37 cellular contexts compared by ENCODE assay signal in genomic region chr2:190450363-190450762, GRCh38. TPM values are rescaled to one million over a fixed set of nuclear protein-coding genes. Genes with fewer than 3 reads are reported as not detected.
DNase-seq lines count a peak whose midpoint lies in the region; ATAC-seq, FAIRE-seq and TF ChIP-seq lines count a peak whose summit lies in the region.
"Had no signal": no experiment of that assay in that cellular context is flagged by ENCODE, and none has a peak within 500 bp of the region (broad histone marks: within the 10 kb centered on the region; RNA-seq: fewer than 3 reads in every experiment).

No MANE protein-coding gene starts in this region.

- no peak overlapping the region for H2BK12ac ChIP-seq in H1 (ENCODE audit: low read depth, low read length)

- no peak overlapping the region for H3K23ac ChIP-seq in H1 (ENCODE audit: insufficient read length)
- no peak overlapping the region for H3K23ac ChIP-seq in mesendoderm (ENCODE audit: low read length)

- H3K9me3 ChIP-seq in HEK293 (ENCODE audit: control insufficient read depth, insufficient read depth, low read depth, low read length) (no peaks in the 10 kb centered on the region), T-helper 17 cell (ENCODE audit: control insufficient read depth, low read length, poor library complexity, severe bottlenecking) (no peaks in the 10 kb centered on the region), H1 (ENCODE audit: insufficient read depth in 2 of 2, low read depth in 1 of 2, low read length in 1 of 2) (no peaks in the 10 kb centered on the region)
- H3K9me3 ChIP-seq: A549; BE2C; BLaER1; BLaER1 treated with 17β-estradiol and CSF1 and Interleukin-3, amounts not matched to agents 10 nM and 100 nM; Caco-2 had no signal

- no peak overlapping the region for H2BK20ac ChIP-seq in H1 (ENCODE audit: low read length)

- H3K27ac ChIP-seq in HEK293 (ENCODE audit: extremely low read depth, low read depth, low read length) (no peak overlapping the region), H1 (ENCODE audit: low read depth, low read length) (no peak overlapping the region), mesendoderm (ENCODE audit: low read depth, low read length) (no peak overlapping the region), coronary artery (no peak overlapping the region)
- H3K27ac ChIP-seq: 22Rv1, A549, BLaER1, C4-2B had no signal

- H3K4ac ChIP-seq in H1 (replicated peaks; ENCODE audit: insufficient read length, low read depth, low read length), result no peak overlapping the region
- no peak overlapping the region for H3K4ac ChIP-seq in mesendoderm (ENCODE audit: low read depth, low read length)

- POLR2A ChIA-PET in HEK293 (lab: Yijun Ruan, JAX), result no interaction called here
- POLR2A ChIA-PET in H1 (lab: Charles Lee; ENCODE audit: partially characterized antibody), result no interaction called here

- H3K79me2 ChIP-seq in H1 (ENCODE audit: control insufficient read depth in 1 of 2, insufficient read depth in 2 of 2, low read length in 2 of 2) (no peaks in the 10 kb centered on the region), mesendoderm (ENCODE audit: control insufficient read depth, insufficient read depth, low read length) (no peaks in the 10 kb centered on the region)

- TF ChIP-seq EP300 in H1 (IDR thresholded peaks at IDR 0.05; ENCODE audit: borderline replicate concordance in 1 of 2, low read depth in 2 of 2, low read length in 2 of 2), result no peak

- no peak for TF ChIP-seq POLR2A in H1 (IDR thresholded peaks at IDR 0.05; ENCODE audit: control extremely low read depth in 1 of 2, low read depth in 2 of 2, low read length in 2 of 2)

- H4K20me1 ChIP-seq in H1 (replicated peaks in 1 of 2; ENCODE audit: control insufficient read depth in 1 of 2, insufficient read depth in 2 of 2, low read length in 2 of 2), result peaks cover 0 to 2% of the 10 kb centered on the region in 2 experiments
- H4K20me1 ChIP-seq: BLaER1; BLaER1 treated with 17β-estradiol and CSF1 and Interleukin-3, amounts not matched to agents 10 nM and 100 nM had no signal

- H3K27me3 Mint-ChIP-seq in T-helper 17 cell, result no peaks in the 10 kb centered on the region
- no peaks in the 10 kb centered on the region for H3K27me3 Mint-ChIP-seq in activated T-cell treated with anti-CD3 and anti-CD28 coated beads, Interleukin-2, amount 50 U/mL, for 24 hours
- H3K27me3 Mint-ChIP-seq: B cell; CD4-positive, alpha-beta memory T cell; CD4-positive, alpha-beta T cell; CD4-positive, CD25-positive, alpha-beta regulatory T cell; CD8-positive, alpha-beta memory T cell had no signal

- H3K56ac ChIP-seq in H1 (replicated peaks; ENCODE audit: insufficient read length, low read depth, low read length) (no peak overlapping the region), mesendoderm (ENCODE audit: low read length) (no peak overlapping the region)

- H3K36me3 ChIP-seq in HEK293 (ENCODE audit: control insufficient read depth in 2 of 2, insufficient read depth in 1 of 2, low read length in 2 of 2) (no peaks in the 10 kb centered on the region), H1 (ENCODE audit: control insufficient read depth in 2 of 4, insufficient read depth in 4 of 4, low read length in 3 of 4) (no peaks in the 10 kb centered on the region), mesendoderm (ENCODE audit: control insufficient read depth, insufficient read depth, low read length) (no peaks in the 10 kb centered on the region)
- H3K36me3 ChIP-seq: BE2C; BLaER1; BLaER1 treated with 17β-estradiol and CSF1 and Interleukin-3, amounts not matched to agents 10 nM and 100 nM had no signal

- no peaks in the 10 kb centered on the region for H3K79me1 ChIP-seq in H1 (ENCODE audit: low read depth, low read length)
- H3K79me1 ChIP-seq in mesendoderm (ENCODE audit: low read length), result no peaks in the 10 kb centered on the region

- H3K4me2 ChIP-seq in H1 (ENCODE audit: insufficient read depth in 1 of 2, low read depth in 2 of 2, low read length in 2 of 2) (no peak overlapping the region), mesendoderm (ENCODE audit: low read length) (no peak overlapping the region)
- H3K4me2 ChIP-seq: A549, BLaER1 had no signal

- no peak for DNase-seq in T-helper 17 cell
- DNase-seq in H1 (ENCODE audit: low read depth in 1 of 2, low spot score in 2 of 2), result no peak
- DNase-seq in mesendoderm, result peak; percentile 18
- DNase-seq in coronary artery (ENCODE audit: low spot score), result no peak
- no peak for DNase-seq in activated T-cell treated with anti-CD3 and anti-CD28 coated beads, Interleukin-2, amount 50 U/mL, for 24 hours
- DNase-seq: 8988T; ACHN; AML-193; BE2C; C1 segment of cervical spinal cord; Caco-2; Calu3; CD4-positive, alpha-beta memory T cell; CD4-positive, alpha-beta T cell; CD4-positive, CD25-positive, alpha-beta regulatory T cell; CD8-positive, alpha-beta memory T cell; CD8-positive, alpha-beta T cell; COR-L47; DMS 273 treated with DMSO at 0.1 percent for 48 hours; DMS153; DMS53; DMS79; DMS79 treated with DMSO at 0.1 percent for 48 hours; DND-41; EL had no signal

- H3K4me3 Mint-ChIP-seq in T-helper 17 cell, result no peak overlapping the region
- H3K4me3 Mint-ChIP-seq in activated T-cell treated with anti-CD3 and anti-CD28 coated beads, Interleukin-2, amount 50 U/mL, for 24 hours, result no peak overlapping the region
- H3K4me3 Mint-ChIP-seq: B cell; CD14-positive monocyte; CD4-positive, alpha-beta memory T cell; CD4-positive, alpha-beta T cell; CD4-positive, CD25-positive, alpha-beta regulatory T cell; CD8-positive, alpha-beta memory T cell; CD8-positive, alpha-beta T cell had no signal

- H3K23me2 ChIP-seq in H1 (ENCODE audit: low read depth, low read length), result no peaks in the 10 kb centered on the region

- H3K18ac ChIP-seq in H1 (ENCODE audit: extremely low read depth, low read length) (no peak overlapping the region), mesendoderm (ENCODE audit: low read length) (no peak overlapping the region)

- CTCF ChIA-PET in HEK293 (lab: Yijun Ruan, JAX), result interaction anchor here (0.7 kb wide), 1 partner anchor 99 kb away, joined by 3 read pairs; no protein-coding TSS in a partner anchor
- CTCF ChIA-PET in H1 (lab: Charles Lee; ENCODE audit: partially characterized antibody), result interaction anchor here (1.0 to 1.2 kb wide), 4 partner anchors 9 to 13 kb away, joined by 3 to 4 read pairs (median 3); no protein-coding TSS in a partner anchor

- no peak for ATAC-seq in T-helper 17 cell
- ATAC-seq in GM18858 (IDR thresholded peaks at IDR 0.05; ENCODE audit: unreplicated experiment), result no peak
- no peak for ATAC-seq in HG03442 (IDR thresholded peaks at IDR 0.05; ENCODE audit: unreplicated experiment)
- ATAC-seq: A549; CD8-positive, alpha-beta T cell had no signal

- peak overlapping the region; percentile 47 for H3K27ac Mint-ChIP-seq in T-helper 17 cell
- no peak overlapping the region for H3K27ac Mint-ChIP-seq in activated T-cell treated with anti-CD3 and anti-CD28 coated beads, Interleukin-2, amount 50 U/mL, for 24 hours
- H3K27ac Mint-ChIP-seq: B cell; CD14-positive monocyte; CD4-positive, alpha-beta T cell; CD4-positive, CD25-positive, alpha-beta regulatory T cell had no signal

- H4K5ac ChIP-seq in H1 (ENCODE audit: insufficient read length, low read depth, low read length) (no peak overlapping the region), mesendoderm (ENCODE audit: low read length) (no peak overlapping the region)

- peaks cover 2% of the 10 kb centered on the region for H3K36me3 Mint-ChIP-seq in T-helper 17 cell (ENCODE audit: low read depth)
- H3K36me3 Mint-ChIP-seq in activated T-cell treated with anti-CD3 and anti-CD28 coated beads, Interleukin-2, amount 50 U/mL, for 24 hours (ENCODE audit: low read depth), result peaks cover 28% of the 10 kb centered on the region

- H3K4me3 ChIP-seq in HEK293 (ENCODE audit: low read depth, low read length) (no peak overlapping the region), H1 (ENCODE audit: extremely low read depth in 1 of 4, insufficient read depth in 2 of 4, low read depth in 3 of 4, low read length in 4 of 4) (no peak overlapping the region), mesendoderm (ENCODE audit: low read length) (no peak overlapping the region), coronary artery (no peak overlapping the region)
- H3K4me3 ChIP-seq: A549; BLaER1; BLaER1 treated with 17β-estradiol and CSF1 and Interleukin-3, amounts not matched to agents 10 nM and 100 nM had no signal

- H4K91ac ChIP-seq in H1 (replicated peaks; ENCODE audit: insufficient read length, low read length), result no peak overlapping the region

- WGBS in H1 (ENCODE audit: extremely low coverage in 1 of 2, insufficient coverage in 1 of 2, insufficient read length in 1 of 2, insufficient replicate concordance in 2 of 2, low coverage in 1 of 2, low lambda C conversion rate in 2 of 2, missing lambda C conversion rate in 1 of 2), 2 experiments, result 87% methylated on average over 2 of the region's 2 CpGs; no CpG with 5 or more reads in 1 of the 2 experiments
- WGBS in mesendoderm (ENCODE audit: extremely low coverage, insufficient coverage, low lambda C conversion rate), result no CpG with 5 or more reads among the region's 2 CpGs

- H2AK5ac ChIP-seq in H1 (ENCODE audit: low read depth, low read length) (no peak overlapping the region), mesendoderm (ENCODE audit: low read length) (no peak overlapping the region)

- no peak overlapping the region for H4K8ac ChIP-seq in H1 (ENCODE audit: extremely low read depth, insufficient read depth, low read length)
- no peak overlapping the region for H4K8ac ChIP-seq in mesendoderm (ENCODE audit: low read depth, low read length)

- no peaks in the 10 kb centered on the region for H3K4me1 ChIP-seq in HEK293 (ENCODE audit: control insufficient read depth, insufficient read depth, low read length)
- no peaks in the 10 kb centered on the region for H3K4me1 ChIP-seq in H1 (replicated peaks in 1 of 4; ENCODE audit: control insufficient read depth in 3 of 4, insufficient read depth in 4 of 4, low read length in 3 of 4)
- H3K4me1 ChIP-seq in mesendoderm (ENCODE audit: control insufficient read depth, low read depth, low read length), result no peaks in the 10 kb centered on the region
- H3K4me1 ChIP-seq: BLaER1, Caco-2 had no signal

- no peak for TF ChIP-seq RAD21 in H1 (IDR thresholded peaks at IDR 0.05 in 1 of 2, conservative IDR thresholded peaks at IDR 0.05 in 1 of 2; ENCODE audit: low read depth in 2 of 2, low read length in 2 of 2)

- no peaks in the 10 kb centered on the region for H3K27me3 ChIP-seq in H1 (replicated peaks in 1 of 4; ENCODE audit: control insufficient read depth in 3 of 4, extremely low read depth in 1 of 4, insufficient read depth in 3 of 4, low read length in 3 of 4)
- no peaks in the 10 kb centered on the region for H3K27me3 ChIP-seq in mesendoderm (ENCODE audit: insufficient read depth, low read length, poor library complexity)
- H3K27me3 ChIP-seq: BE2C; BLaER1; BLaER1 treated with 17β-estradiol and CSF1 and Interleukin-3, amounts not matched to agents 10 nM and 100 nM had no signal

- H3K14ac ChIP-seq in H1 (ENCODE audit: insufficient read length), result no peak overlapping the region

- H3K4me1 Mint-ChIP-seq in T-helper 17 cell, result peaks cover 36% of the 10 kb centered on the region
- H3K4me1 Mint-ChIP-seq in activated T-cell treated with anti-CD3 and anti-CD28 coated beads, Interleukin-2, amount 50 U/mL, for 24 hours (ENCODE audit: low read depth), result peaks cover 49% of the 10 kb centered on the region

- no peak overlapping the region for H2AFZ ChIP-seq in H1 (ENCODE audit: low read length)

- TF ChIP-seq CTCF in HEK293 (tag by site-specific recombination; IDR thresholded peaks at IDR 0.05) (no peak), H1 (IDR thresholded peaks at IDR 0.05; ENCODE audit: control extremely low read depth in 1 of 3, insufficient read depth in 1 of 3, low read depth in 1 of 3, low read length in 3 of 3) (no peak), coronary artery (IDR thresholded peaks at IDR 0.05) (no peak)

- no peaks in the 10 kb centered on the region for H3K9me3 Mint-ChIP-seq in activated T-cell treated with anti-CD3 and anti-CD28 coated beads, Interleukin-2, amount 50 U/mL, for 24 hours
- H3K9me3 Mint-ChIP-seq: CD4-positive, alpha-beta T cell; CD8-positive, alpha-beta memory T cell; CD8-positive, alpha-beta T cell had no signal

- H2BK5ac ChIP-seq in H1 (ENCODE audit: low read depth, low read length), result no peak overlapping the region
- H2BK5ac ChIP-seq in mesendoderm (ENCODE audit: low read length), result no peak overlapping the region

- H3K9ac ChIP-seq in H1 (replicated peaks in 1 of 4; ENCODE audit: extremely low read depth in 1 of 4, low read depth in 3 of 4, low read length in 3 of 4) (no peak overlapping the region), mesendoderm (ENCODE audit: low read length) (no peak overlapping the region)
- H3K9ac ChIP-seq: BLaER1; BLaER1 treated with 17β-estradiol and CSF1 and Interleukin-3, amounts not matched to agents 10 nM and 100 nM had no signal

- no peak overlapping the region for H2BK120ac ChIP-seq in H1 (replicated peaks; ENCODE audit: low read depth, low read length)
- no peak overlapping the region for H2BK120ac ChIP-seq in mesendoderm (ENCODE audit: low read depth, low read length)

- FAIRE-seq in H1 (lab: Jason Lieb, UNC), result no peak
- FAIRE-seq: A204.1, A549, D721Med had no signal

- no peak overlapping the region for H2BK15ac ChIP-seq in H1 (ENCODE audit: low read length)
- H2BK15ac ChIP-seq in mesendoderm (replicated peaks; ENCODE audit: low read depth), result no peak overlapping the region

RNA-seq across cellular contexts. Expression of gene MFSD6, which starts 42.2 kb away (rescaled TPM):
- 10 to 100 TPM; 36.2 to 55.6 TPM for total RNA-seq in T-helper 17 cell
- 5.1 and 6.3 TPM in 2 replicates for total RNA-seq in H1 (2021; fragmentation: NEBNext Ultra II Directional; extraction: Animal tissue kit (Norgen Biotek cat#: 25700))
- 1.8 and 2.7 TPM in 2 replicates for polyA plus RNA-seq in H1 (2011; rRNA removed)
- 2.5 TPM for polyA plus RNA-seq in H1 (2011; cell fraction: cytosol; rRNA removed)
- polyA plus RNA-seq in H1 (2011; cell fraction: nucleus; rRNA removed), result 7.3 TPM
- polyA plus RNA-seq in H1 (2012, experiment 1 of 2), result 2.8 to 4.1 TPM (median 3.2 TPM) in 4 replicates
- 0.35 TPM for polyA plus RNA-seq in H1 (2012, experiment 2 of 2)
- polyA plus RNA-seq in H1 (2013, experiment 1 of 2), result 5.7 TPM
- 5.9 TPM for polyA plus RNA-seq in H1 (2013, experiment 2 of 2)
- 4.7 and 6.7 TPM in 2 replicates for polyA minus RNA-seq in H1 (2011; rRNA and poly(A)+ RNA removed)
- 9.4 TPM for polyA minus RNA-seq in H1 (2011; cell fraction: cytosol; rRNA and poly(A)+ RNA removed)
- 17.0 TPM for polyA minus RNA-seq in H1 (2011; cell fraction: nucleus; rRNA and poly(A)+ RNA removed)
- polyA plus RNA-seq in mesendoderm (2013, experiment 1 of 2), result 2.0 TPM
- 2.0 TPM for polyA plus RNA-seq in mesendoderm (2013, experiment 2 of 2)
